1 cellular context compared by ENCODE assay signal in the genomic region with DNA sequence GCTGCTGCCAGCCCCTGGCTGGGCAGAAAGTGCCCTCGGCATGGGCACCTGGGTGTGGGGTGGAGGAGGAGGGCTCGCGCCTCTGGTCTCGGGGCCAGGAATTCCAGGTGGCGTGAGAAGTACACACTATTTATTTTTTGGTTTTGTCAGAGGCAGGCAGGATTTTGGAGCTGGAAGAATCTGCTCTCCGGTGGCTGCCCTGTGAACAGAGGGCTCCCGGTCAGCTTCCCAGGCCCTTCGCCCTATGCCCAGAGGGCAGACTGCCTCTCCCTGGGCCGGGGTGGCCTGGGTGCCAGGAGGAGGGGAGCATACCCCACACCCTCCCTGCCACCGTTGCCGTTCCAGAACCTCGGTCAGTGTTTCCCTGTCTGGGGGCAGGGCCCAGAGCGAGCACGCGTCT.
A peak's percentile ranks its signal among the peaks of the same experiment; 100 is the strongest.
TF ChIP-seq lines count a peak whose summit lies in the region.

No MANE protein-coding gene starts in this region.

TF ChIP-seq in HepG2, 621 proteins besides CTCF, POLR2A, EP300 and RAD21:
- no peak for TF ChIP-seq ZNF570 (CRISPR knock-in tag; IDR thresholded peaks at IDR 0.05; ENCODE audit: borderline replicate concordance)
- 0 out of 2 replicates have a peak, but pooled peaks have one; percentile 27 for TF ChIP-seq RBFOX2 (IDR thresholded peaks at IDR 0.05; ENCODE audit: low read depth, low read length)
